In the genomic region with DNA sequence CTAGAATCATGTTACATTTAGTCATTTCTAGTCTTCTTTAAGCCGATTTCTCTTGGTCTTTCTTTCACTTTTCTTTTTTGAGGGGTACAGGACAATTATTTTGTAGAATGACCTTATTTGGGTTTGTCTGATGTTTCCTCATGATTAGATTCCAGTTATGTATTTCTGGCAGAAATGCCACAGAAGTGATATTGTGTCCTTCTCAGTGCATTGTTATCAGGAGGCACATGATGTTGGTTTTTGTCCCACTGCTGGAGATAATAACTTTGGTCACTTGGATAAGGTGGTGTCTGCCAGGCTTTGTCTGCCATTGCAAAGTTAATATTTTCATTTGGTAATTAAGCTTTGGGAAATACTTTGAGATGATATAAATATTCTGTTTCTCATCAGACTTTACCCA, we compare ENCODE assay signal across 1 cellular context.
TF ChIP-seq lines count a peak whose summit lies in the region.

No MANE protein-coding gene starts in this region.

TF ChIP-seq in K562, 482 proteins besides CTCF, POLR2A, EP300 and RAD21 (continued from another document):
- TF ChIP-seq, protein P1, sequence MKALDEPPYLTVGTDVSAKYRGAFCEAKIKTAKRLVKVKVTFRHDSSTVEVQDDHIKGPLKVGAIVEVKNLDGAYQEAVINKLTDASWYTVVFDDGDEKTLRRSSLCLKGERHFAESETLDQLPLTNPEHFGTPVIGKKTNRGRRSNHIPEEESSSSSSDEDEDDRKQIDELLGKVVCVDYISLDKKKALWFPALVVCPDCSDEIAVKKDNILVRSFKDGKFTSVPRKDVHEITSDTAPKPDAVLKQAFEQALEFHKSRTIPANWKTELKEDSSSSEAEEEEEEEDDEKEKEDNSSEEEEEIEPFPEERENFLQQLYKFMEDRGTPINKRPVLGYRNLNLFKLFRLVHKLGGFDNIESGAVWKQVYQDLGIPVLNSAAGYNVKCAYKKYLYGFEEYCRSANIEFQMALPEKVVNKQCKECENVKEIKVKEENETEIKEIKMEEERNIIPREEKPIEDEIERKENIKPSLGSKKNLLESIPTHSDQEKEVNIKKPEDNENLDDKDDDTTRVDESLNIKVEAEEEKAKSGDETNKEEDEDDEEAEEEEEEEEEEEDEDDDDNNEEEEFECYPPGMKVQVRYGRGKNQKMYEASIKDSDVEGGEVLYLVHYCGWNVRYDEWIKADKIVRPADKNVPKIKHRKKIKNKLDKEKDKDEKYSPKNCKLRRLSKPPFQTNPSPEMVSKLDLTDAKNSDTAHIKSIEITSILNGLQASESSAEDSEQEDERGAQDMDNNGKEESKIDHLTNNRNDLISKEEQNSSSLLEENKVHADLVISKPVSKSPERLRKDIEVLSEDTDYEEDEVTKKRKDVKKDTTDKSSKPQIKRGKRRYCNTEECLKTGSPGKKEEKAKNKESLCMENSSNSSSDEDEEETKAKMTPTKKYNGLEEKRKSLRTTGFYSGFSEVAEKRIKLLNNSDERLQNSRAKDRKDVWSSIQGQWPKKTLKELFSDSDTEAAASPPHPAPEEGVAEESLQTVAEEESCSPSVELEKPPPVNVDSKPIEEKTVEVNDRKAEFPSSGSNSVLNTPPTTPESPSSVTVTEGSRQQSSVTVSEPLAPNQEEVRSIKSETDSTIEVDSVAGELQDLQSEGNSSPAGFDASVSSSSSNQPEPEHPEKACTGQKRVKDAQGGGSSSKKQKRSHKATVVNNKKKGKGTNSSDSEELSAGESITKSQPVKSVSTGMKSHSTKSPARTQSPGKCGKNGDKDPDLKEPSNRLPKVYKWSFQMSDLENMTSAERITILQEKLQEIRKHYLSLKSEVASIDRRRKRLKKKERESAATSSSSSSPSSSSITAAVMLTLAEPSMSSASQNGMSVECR (CRISPR knock-in tag; IDR thresholded peaks at IDR 0.05) = no peak
- TF ChIP-seq HMGN3 (IDR thresholded peaks at IDR 0.05; ENCODE audit: borderline replicate concordance, extremely low read depth, insufficient read length, low read depth, low read length) (peak; percentile 50), CBFA2T3 (IDR thresholded peaks at IDR 0.05) (peak; percentile 94), ZNF589 (CRISPR knock-in tag; IDR thresholded peaks at IDR 0.05; ENCODE audit: low read depth) (no peak), DACH1 (IDR thresholded peaks at IDR 0.05; ENCODE audit: partially characterized antibody) (no peak), ZBTB8A (IDR thresholded peaks at IDR 0.05; ENCODE audit: partially characterized antibody) (no peak), MYC (IDR thresholded peaks at IDR 0.05; ENCODE audit: low read depth, low read length) (peak; percentile 55), MYC (CRISPR knock-in tag; IDR thresholded peaks at IDR 0.05; ENCODE audit: borderline replicate concordance, low read depth) (no peak), PHTF2 (CRISPR knock-in tag; IDR thresholded peaks at IDR 0.05) (no peak), STAT5B (CRISPR knock-in tag; IDR thresholded peaks at IDR 0.05) (no peak)
- TF ChIP-seq, protein P2, sequence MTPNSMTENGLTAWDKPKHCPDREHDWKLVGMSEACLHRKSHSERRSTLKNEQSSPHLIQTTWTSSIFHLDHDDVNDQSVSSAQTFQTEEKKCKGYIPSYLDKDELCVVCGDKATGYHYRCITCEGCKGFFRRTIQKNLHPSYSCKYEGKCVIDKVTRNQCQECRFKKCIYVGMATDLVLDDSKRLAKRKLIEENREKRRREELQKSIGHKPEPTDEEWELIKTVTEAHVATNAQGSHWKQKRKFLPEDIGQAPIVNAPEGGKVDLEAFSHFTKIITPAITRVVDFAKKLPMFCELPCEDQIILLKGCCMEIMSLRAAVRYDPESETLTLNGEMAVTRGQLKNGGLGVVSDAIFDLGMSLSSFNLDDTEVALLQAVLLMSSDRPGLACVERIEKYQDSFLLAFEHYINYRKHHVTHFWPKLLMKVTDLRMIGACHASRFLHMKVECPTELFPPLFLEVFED (CRISPR knock-in tag; conservative IDR thresholded peaks at IDR 0.05) = no peak
